1 cellular context compared by ENCODE assay signal in the genomic region with DNA sequence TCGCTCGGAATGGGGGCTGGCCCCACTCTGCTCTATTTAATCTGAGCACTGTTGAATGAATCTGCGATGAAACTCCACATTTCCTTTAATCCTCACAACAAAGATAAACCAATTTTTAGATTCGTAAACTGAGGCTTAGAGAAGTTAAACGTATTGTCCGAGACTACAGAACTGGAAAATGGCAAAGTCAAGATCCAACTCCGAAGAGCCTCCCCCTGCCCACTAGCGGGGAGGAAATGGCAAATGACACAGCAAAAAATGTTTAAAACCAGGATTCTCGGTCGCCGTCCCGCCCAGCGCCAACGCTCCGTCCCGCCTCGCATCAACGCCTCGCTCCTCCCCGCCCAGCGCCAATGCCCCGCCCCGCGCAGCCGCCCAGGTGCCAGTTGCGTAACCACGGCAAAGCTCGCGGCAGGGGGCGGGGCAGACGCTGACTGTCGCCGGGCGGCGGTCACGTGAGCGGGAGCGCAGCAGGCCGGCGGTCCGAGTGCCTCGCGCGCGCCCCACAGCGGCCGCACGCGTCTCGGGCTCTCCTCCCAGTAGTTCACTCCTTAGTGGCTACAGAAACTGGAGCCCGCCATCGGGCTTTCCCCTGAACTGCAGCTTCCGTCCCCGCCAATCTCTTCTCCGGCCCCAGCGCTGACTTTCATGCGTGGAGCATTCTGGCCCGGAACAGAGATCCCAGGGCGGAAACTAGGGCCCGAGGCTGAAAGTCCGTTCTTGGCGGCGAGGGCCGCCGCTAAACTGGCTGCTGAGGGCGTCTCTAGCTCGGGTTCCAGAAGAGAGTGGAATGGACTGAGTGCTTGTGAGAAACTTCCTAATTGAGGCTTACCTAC.
A peak's percentile ranks its signal among the peaks of the same experiment; 100 is the strongest.
TF ChIP-seq lines count a peak whose summit lies in the region.

No MANE protein-coding gene starts in this region.

TF ChIP-seq in HepG2, 621 proteins besides CTCF, POLR2A, EP300 and RAD21 (continued from another document and continues in another):
- TF ChIP-seq, protein P1, sequence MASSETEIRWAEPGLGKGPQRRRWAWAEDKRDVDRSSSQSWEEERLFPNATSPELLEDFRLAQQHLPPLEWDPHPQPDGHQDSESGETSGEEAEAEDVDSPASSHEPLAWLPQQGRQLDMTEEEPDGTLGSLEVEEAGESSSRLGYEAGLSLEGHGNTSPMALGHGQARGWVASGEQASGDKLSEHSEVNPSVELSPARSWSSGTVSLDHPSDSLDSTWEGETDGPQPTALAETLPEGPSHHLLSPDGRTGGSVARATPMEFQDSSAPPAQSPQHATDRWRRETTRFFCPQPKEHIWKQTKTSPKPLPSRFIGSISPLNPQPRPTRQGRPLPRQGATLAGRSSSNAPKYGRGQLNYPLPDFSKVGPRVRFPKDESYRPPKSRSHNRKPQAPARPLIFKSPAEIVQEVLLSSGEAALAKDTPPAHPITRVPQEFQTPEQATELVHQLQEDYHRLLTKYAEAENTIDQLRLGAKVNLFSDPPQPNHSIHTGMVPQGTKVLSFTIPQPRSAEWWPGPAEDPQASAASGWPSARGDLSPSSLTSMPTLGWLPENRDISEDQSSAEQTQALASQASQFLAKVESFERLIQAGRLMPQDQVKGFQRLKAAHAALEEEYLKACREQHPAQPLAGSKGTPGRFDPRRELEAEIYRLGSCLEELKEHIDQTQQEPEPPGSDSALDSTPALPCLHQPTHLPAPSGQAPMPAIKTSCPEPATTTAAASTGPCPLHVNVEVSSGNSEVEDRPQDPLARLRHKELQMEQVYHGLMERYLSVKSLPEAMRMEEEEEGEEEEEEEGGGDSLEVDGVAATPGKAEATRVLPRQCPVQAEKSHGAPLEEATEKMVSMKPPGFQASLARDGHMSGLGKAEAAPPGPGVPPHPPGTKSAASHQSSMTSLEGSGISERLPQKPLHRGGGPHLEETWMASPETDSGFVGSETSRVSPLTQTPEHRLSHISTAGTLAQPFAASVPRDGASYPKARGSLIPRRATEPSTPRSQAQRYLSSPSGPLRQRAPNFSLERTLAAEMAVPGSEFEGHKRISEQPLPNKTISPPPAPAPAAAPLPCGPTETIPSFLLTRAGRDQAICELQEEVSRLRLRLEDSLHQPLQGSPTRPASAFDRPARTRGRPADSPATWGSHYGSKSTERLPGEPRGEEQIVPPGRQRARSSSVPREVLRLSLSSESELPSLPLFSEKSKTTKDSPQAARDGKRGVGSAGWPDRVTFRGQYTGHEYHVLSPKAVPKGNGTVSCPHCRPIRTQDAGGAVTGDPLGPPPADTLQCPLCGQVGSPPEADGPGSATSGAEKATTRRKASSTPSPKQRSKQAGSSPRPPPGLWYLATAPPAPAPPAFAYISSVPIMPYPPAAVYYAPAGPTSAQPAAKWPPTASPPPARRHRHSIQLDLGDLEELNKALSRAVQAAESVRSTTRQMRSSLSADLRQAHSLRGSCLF (CRISPR knock-in tag; IDR thresholded peaks at IDR 0.05; ENCODE audit: borderline replicate concordance), result no peak
- TF ChIP-seq HMG20A (CRISPR knock-in tag; IDR thresholded peaks at IDR 0.05; ENCODE audit: borderline replicate concordance) (no peak), TOE1 (CRISPR knock-in tag; IDR thresholded peaks at IDR 0.05) (no peak), FOXA1 (IDR thresholded peaks at IDR 0.05) (no peak), FOXA1 (CRISPR knock-in tag; IDR thresholded peaks at IDR 0.05) (peak; percentile 35; the same call in 1 of the 2 replicates), MIER2 (CRISPR knock-in tag; IDR thresholded peaks at IDR 0.05) (0 out of 2 replicates have a peak, but pooled peaks have one; percentile 7), ZNF605 (CRISPR knock-in tag; IDR thresholded peaks at IDR 0.05) (peak; percentile 88), IRX3 (CRISPR knock-in tag; IDR thresholded peaks at IDR 0.05; ENCODE audit: borderline replicate concordance, low read depth) (no peak; the same call in 1 of the 2 replicates), AGO1 (IDR thresholded peaks at IDR 0.05; ENCODE audit: low read depth, low read length, poor library complexity, severe bottlenecking) (peak; percentile 82), ZNF296 (CRISPR knock-in tag; conservative IDR thresholded peaks at IDR 0.05) (no peak), ZNF317 (CRISPR knock-in tag; IDR thresholded peaks at IDR 0.05) (peak; percentile 42; the same call in 1 of the 2 replicates), SMAD3 (CRISPR knock-in tag; IDR thresholded peaks at IDR 0.05) (peak; percentile 42; the same call in 1 of the 2 replicates), SATB2 (CRISPR knock-in tag; IDR thresholded peaks at IDR 0.05) (0 out of 2 replicates have a peak, but pooled peaks have one; percentile 56), KLF6 (CRISPR knock-in tag; IDR thresholded peaks at IDR 0.05) (0 out of 2 replicates have a peak, but pooled peaks have one; percentile 40), DR1 (CRISPR knock-in tag; IDR thresholded peaks at IDR 0.05) (peak; percentile 62), NBN (conservative IDR thresholded peaks at IDR 0.05) (no peak), REPIN1 (CRISPR knock-in tag; IDR thresholded peaks at IDR 0.05; ENCODE audit: borderline replicate concordance, low read depth) (peak; percentile 79), ATF7-NPFF (CRISPR knock-in tag; IDR thresholded peaks at IDR 0.05; ENCODE audit: low read depth) (peak; percentile 92), SP140L (CRISPR knock-in tag; IDR thresholded peaks at IDR 0.05; ENCODE audit: borderline replicate concordance) (0 out of 2 replicates have a peak, but pooled peaks have one; percentile 3), NR2F6 (IDR thresholded peaks at IDR 0.05) (no peak), NR2F6 (CRISPR knock-in tag; IDR thresholded peaks at IDR 0.05) (peak; percentile 22; the same call in 1 of the 2 replicates), ZNF292 (CRISPR knock-in tag; IDR thresholded peaks at IDR 0.05; ENCODE audit: borderline replicate concordance, low read depth) (no peak), NCOA1 (CRISPR knock-in tag; IDR thresholded peaks at IDR 0.05) (no peak)
- TF ChIP-seq, protein P2, sequence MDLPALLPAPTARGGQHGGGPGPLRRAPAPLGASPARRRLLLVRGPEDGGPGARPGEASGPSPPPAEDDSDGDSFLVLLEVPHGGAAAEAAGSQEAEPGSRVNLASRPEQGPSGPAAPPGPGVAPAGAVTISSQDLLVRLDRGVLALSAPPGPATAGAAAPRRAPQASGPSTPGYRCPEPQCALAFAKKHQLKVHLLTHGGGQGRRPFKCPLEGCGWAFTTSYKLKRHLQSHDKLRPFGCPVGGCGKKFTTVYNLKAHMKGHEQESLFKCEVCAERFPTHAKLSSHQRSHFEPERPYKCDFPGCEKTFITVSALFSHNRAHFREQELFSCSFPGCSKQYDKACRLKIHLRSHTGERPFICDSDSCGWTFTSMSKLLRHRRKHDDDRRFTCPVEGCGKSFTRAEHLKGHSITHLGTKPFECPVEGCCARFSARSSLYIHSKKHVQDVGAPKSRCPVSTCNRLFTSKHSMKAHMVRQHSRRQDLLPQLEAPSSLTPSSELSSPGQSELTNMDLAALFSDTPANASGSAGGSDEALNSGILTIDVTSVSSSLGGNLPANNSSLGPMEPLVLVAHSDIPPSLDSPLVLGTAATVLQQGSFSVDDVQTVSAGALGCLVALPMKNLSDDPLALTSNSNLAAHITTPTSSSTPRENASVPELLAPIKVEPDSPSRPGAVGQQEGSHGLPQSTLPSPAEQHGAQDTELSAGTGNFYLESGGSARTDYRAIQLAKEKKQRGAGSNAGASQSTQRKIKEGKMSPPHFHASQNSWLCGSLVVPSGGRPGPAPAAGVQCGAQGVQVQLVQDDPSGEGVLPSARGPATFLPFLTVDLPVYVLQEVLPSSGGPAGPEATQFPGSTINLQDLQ (CRISPR knock-in tag; IDR thresholded peaks at IDR 0.05), result no peak
- TF ChIP-seq, protein P3, sequence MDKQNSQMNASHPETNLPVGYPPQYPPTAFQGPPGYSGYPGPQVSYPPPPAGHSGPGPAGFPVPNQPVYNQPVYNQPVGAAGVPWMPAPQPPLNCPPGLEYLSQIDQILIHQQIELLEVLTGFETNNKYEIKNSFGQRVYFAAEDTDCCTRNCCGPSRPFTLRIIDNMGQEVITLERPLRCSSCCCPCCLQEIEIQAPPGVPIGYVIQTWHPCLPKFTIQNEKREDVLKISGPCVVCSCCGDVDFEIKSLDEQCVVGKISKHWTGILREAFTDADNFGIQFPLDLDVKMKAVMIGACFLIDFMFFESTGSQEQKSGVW (CRISPR knock-in tag; IDR thresholded peaks at IDR 0.05; ENCODE audit: borderline replicate concordance), result no peak
- TF ChIP-seq, protein P4, sequence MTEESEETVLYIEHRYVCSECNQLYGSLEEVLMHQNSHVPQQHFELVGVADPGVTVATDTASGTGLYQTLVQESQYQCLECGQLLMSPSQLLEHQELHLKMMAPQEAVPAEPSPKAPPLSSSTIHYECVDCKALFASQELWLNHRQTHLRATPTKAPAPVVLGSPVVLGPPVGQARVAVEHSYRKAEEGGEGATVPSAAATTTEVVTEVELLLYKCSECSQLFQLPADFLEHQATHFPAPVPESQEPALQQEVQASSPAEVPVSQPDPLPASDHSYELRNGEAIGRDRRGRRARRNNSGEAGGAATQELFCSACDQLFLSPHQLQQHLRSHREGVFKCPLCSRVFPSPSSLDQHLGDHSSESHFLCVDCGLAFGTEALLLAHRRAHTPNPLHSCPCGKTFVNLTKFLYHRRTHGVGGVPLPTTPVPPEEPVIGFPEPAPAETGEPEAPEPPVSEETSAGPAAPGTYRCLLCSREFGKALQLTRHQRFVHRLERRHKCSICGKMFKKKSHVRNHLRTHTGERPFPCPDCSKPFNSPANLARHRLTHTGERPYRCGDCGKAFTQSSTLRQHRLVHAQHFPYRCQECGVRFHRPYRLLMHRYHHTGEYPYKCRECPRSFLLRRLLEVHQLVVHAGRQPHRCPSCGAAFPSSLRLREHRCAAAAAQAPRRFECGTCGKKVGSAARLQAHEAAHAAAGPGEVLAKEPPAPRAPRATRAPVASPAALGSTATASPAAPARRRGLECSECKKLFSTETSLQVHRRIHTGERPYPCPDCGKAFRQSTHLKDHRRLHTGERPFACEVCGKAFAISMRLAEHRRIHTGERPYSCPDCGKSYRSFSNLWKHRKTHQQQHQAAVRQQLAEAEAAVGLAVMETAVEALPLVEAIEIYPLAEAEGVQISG (CRISPR knock-in tag; IDR thresholded peaks at IDR 0.05), result peak; percentile 90
- TF ChIP-seq, protein P5, sequence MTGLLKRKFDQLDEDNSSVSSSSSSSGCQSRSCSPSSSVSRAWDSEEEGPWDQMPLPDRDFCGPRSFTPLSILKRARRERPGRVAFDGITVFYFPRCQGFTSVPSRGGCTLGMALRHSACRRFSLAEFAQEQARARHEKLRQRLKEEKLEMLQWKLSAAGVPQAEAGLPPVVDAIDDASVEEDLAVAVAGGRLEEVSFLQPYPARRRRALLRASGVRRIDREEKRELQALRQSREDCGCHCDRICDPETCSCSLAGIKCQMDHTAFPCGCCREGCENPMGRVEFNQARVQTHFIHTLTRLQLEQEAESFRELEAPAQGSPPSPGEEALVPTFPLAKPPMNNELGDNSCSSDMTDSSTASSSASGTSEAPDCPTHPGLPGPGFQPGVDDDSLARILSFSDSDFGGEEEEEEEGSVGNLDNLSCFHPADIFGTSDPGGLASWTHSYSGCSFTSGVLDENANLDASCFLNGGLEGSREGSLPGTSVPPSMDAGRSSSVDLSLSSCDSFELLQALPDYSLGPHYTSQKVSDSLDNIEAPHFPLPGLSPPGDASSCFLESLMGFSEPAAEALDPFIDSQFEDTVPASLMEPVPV (CRISPR knock-in tag; IDR thresholded peaks at IDR 0.05), result peak; percentile 69; the same call in 1 of the 2 replicates
- TF ChIP-seq, protein P6, sequence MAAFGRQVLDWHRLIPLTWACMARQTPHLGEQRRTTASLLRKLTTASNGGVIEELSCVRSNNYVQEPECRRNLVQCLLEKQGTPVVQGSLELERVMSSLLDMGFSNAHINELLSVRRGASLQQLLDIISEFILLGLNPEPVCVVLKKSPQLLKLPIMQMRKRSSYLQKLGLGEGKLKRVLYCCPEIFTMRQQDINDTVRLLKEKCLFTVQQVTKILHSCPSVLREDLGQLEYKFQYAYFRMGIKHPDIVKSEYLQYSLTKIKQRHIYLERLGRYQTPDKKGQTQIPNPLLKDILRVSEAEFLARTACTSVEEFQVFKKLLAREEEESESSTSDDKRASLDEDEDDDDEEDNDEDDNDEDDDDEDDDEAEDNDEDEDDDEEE (CRISPR knock-in tag; IDR thresholded peaks at IDR 0.05), result no peak
- TF ChIP-seq, protein P7, sequence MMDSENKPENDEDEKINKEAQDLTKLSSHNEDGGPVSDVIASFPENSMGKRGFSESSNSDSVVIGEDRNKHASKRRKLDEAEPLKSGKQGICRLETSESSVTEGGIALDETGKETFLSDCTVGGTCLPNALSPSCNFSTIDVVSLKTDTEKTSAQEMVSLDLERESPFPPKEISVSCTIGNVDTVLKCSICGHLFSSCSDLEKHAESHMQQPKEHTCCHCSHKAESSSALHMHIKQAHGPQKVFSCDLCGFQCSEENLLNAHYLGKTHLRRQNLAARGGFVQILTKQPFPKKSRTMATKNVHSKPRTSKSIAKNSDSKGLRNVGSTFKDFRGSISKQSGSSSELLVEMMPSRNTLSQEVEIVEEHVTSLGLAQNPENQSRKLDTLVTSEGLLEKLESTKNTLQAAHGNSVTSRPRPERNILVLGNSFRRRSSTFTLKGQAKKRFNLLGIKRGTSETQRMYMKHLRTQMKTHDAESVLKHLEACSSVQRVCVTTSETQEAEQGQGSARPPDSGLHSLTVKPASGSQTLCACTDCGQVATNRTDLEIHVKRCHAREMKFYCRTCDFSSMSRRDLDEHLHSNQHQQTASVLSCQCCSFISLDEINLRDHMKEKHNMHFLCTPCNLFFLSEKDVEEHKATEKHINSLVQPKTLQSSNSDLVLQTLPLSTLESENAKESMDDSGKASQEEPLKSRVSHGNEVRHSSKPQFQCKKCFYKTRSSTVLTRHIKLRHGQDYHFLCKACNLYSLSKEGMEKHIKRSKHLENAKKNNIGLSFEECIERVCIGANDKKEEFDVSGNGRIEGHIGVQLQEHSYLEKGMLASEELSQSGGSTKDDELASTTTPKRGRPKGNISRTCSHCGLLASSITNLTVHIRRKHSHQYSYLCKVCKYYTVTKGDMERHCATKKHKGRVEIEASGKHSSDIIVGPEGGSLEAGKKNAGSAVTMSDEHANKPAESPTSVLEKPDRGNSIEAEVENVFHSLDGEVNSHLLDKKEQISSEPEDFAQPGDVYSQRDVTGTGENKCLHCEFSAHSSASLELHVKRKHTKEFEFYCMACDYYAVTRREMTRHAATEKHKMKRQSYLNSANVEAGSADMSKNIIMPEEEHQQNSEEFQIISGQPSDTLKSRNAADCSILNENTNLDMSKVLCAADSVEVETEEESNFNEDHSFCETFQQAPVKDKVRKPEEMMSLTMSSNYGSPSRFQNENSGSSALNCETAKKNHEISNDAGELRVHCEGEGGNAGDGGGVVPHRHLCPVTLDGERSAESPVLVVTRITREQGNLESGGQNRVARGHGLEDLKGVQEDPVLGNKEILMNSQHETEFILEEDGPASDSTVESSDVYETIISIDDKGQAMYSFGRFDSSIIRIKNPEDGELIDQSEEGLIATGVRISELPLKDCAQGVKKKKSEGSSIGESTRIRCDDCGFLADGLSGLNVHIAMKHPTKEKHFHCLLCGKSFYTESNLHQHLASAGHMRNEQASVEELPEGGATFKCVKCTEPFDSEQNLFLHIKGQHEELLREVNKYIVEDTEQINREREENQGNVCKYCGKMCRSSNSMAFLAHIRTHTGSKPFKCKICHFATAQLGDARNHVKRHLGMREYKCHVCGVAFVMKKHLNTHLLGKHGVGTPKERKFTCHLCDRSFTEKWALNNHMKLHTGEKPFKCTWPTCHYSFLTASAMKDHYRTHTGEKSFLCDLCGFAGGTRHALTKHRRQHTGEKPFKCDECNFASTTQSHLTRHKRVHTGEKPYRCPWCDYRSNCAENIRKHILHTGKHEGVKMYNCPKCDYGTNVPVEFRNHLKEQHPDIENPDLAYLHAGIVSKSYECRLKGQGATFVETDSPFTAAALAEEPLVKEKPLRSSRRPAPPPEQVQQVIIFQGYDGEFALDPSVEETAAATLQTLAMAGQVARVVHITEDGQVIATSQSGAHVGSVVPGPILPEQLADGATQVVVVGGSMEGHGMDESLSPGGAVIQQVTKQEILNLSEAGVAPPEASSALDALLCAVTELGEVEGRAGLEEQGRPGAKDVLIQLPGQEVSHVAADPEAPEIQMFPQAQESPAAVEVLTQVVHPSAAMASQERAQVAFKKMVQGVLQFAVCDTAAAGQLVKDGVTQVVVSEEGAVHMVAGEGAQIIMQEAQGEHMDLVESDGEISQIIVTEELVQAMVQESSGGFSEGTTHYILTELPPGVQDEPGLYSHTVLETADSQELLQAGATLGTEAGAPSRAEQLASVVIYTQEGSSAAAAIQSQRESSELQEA (CRISPR knock-in tag; IDR thresholded peaks at IDR 0.05; ENCODE audit: not compliant biosample characterization), result peak; percentile 73
